In the genomic region with DNA sequence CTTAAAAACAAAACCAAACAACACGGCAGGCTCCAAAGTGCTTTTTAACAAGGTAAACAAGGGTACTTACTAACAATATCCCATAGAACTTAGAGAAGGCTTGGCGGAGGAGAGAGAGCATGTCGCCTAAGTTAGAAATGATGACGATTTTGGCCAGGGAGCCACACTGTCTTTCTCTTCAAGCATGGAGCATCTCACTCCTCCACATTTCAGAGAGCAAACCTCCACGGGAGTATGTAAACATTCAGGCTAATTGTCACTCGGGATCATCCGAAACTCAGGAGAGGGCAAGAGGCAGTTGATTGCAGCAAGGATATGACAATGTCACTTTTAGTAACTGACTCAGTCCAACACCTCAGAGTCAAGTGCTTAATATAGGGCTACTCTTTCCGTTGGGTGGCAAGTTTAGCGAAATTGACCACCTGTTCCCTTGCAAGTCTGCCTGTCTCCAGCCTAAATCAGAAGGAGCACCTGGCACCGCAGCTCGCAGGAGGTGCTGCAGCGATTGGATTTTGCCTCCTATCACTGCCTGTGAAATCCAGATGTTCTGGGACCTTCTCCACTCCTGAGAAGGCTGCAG, we compare ENCODE assay signal across 26 cellular contexts.
DNase-seq lines count a peak whose midpoint lies in the region; ATAC-seq lines count a peak whose summit lies in the region.
"Had no signal": no experiment of that assay in that cellular context is flagged by ENCODE, and none has a peak within 500 bp of the region (broad histone marks: within the 10 kb centered on the region; RNA-seq: fewer than 3 reads in every experiment).

No MANE protein-coding gene starts in this region.

- H3K27me3 ChIP-seq in skeletal muscle tissue (ENCODE audit: control insufficient read depth in 3 of 3, insufficient read depth in 3 of 3, low read length in 3 of 3) = no peaks in the 10 kb centered on the region

- no peaks in the 10 kb centered on the region for H3K9me3 ChIP-seq in skeletal muscle tissue (ENCODE audit: control insufficient read depth in 3 of 3, low read length in 3 of 3)

- peak overlapping the region; percentile 69 to 84 (median 74) for H3K4me3 ChIP-seq in skeletal muscle tissue (ENCODE audit: low read length in 3 of 3)
- H3K4me3 ChIP-seq: GM12878, GM23338 had no signal

- peaks cover 26 to 33% (median 27%) of the 10 kb centered on the region in 3 donors for H3K4me1 ChIP-seq in skeletal muscle tissue (ENCODE audit: control insufficient read depth in 3 of 3, insufficient read depth in 3 of 3, low read length in 3 of 3)

- no peak for ATAC-seq in HG02970 (IDR thresholded peaks at IDR 0.05; ENCODE audit: low FRiP score, unreplicated experiment)
- ATAC-seq: GM12878, GM23338, Panc1 had no signal

- no peaks in the 10 kb centered on the region for H3K36me3 ChIP-seq in skeletal muscle tissue (ENCODE audit: control insufficient read depth in 3 of 3, insufficient read depth in 3 of 3, low read length in 3 of 3)

- peak overlapping the region; percentile 95 for H3K27ac ChIP-seq in skeletal muscle tissue (ENCODE audit: low read depth, low read length)
- H3K27ac ChIP-seq: HL-60 had no signal

- peak; percentile 40 for DNase-seq in NCI-H748 (lab: John Stamatoyannopoulos, UW; ENCODE audit: unreplicated experiment)
- DNase-seq in NCI-H748 treated with DMSO at 0.1 percent for 48 hours (lab: John Stamatoyannopoulos, UW) = no peak
- DNase-seq in RPMI8226 = peak; percentile 37
- DNase-seq in myocyte (ENCODE audit: low read depth) = peak; percentile 45
- no peak for DNase-seq in NCI-H2227 (lab: John Stamatoyannopoulos, UW; ENCODE audit: unreplicated experiment)
- DNase-seq: C1 segment of cervical spinal cord; CD4-positive, alpha-beta memory T cell; COR-L47; DMS53; EL; GDM1; HCEC 1CT; Karpas-422; NCI-H1092 treated with DMSO at 0.1 percent for 48 hours; NCI-H1694; NCI-H2029 treated with DMSO at 0.1 percent for 48 hours; NCI-H2171; NCI-H446; NCI-H524 treated with DMSO at 0.1 percent for 48 hours; SHP77 treated with DMSO at 0.1 percent for 48 hours had no signal

- H3K9ac ChIP-seq in skeletal muscle tissue (ENCODE audit: low read depth in 1 of 3, low read length in 3 of 3) = peak overlapping the region; percentile 84 to 86 (median 85)

Comparison
In these comparisons a context has a peak if more than half of its experiments do, and no peak if none do; other contexts are left out.
1. DNase-seq: peak in NCI-H748 (single experiment), RPMI8226 (single experiment) and myocyte (single experiment); none in NCI-H748 treated with DMSO at 0.1 percent for 48 hours (single experiment) and NCI-H2227 (single experiment).